Comparison of ENCODE assay signal across 21 cellular contexts in genomic region chr3:33006081-33006480, GRCh38. TPM values are rescaled to one million over a fixed set of nuclear protein-coding genes. Genes with fewer than 3 reads are reported as not detected.
DNase-seq lines count a peak whose midpoint lies in the region; ATAC-seq and TF ChIP-seq lines count a peak whose summit lies in the region.
"Had no signal": no experiment of that assay in that cellular context is flagged by ENCODE, and none has a peak within 500 bp of the region (broad histone marks: within the 10 kb centered on the region; RNA-seq: fewer than 3 reads in every experiment).

No MANE protein-coding gene starts in this region.

- no peaks in the 10 kb centered on the region for H3K27me3 Mint-ChIP-seq in CD4-positive, CD25-positive, alpha-beta regulatory T cell
- peaks cover 9% of the 10 kb centered on the region for H3K27me3 Mint-ChIP-seq in endothelial cell (ENCODE audit: unreplicated experiment)
- H3K27me3 Mint-ChIP-seq: naive thymus-derived CD4-positive, alpha-beta T cell had no signal

- no peaks in the 10 kb centered on the region for H3K27me3 ChIP-seq in CD4-positive, CD25-positive, alpha-beta regulatory T cell (ENCODE audit: control insufficient read depth, insufficient read depth, low read length)
- H3K27me3 ChIP-seq in DND-41 (ENCODE audit: insufficient read depth, low read length, poor library complexity) (no peaks in the 10 kb centered on the region), WERI-Rb-1 (ENCODE audit: insufficient read depth, low read depth, severe bottlenecking) (no peaks in the 10 kb centered on the region)
- H3K27me3 ChIP-seq: testis had no signal

- peaks cover under 1% of the 10 kb centered on the region for H3K36me3 ChIP-seq in CD4-positive, CD25-positive, alpha-beta regulatory T cell (ENCODE audit: control insufficient read depth, insufficient read depth, low read length)
- peaks cover 13% of the 10 kb centered on the region for H3K36me3 ChIP-seq in DND-41 (ENCODE audit: insufficient read depth, low read length)
- no peaks in the 10 kb centered on the region; the same call in 1 of the 2 replicates for H3K36me3 ChIP-seq in WERI-Rb-1

- H3K27ac Mint-ChIP-seq in CD4-positive, CD25-positive, alpha-beta regulatory T cell = peak overlapping the region; percentile 47 to 86 (median 69)
- peak overlapping the region; percentile 31 for H3K27ac Mint-ChIP-seq in endothelial cell (ENCODE audit: unreplicated experiment)
- H3K27ac Mint-ChIP-seq: activated naive CD4-positive, alpha-beta T cell treated with anti-CD3 and anti-CD28 coated beads for 36 hours had no signal

- no peaks in the 10 kb centered on the region for H3K9me3 ChIP-seq in CD4-positive, CD25-positive, alpha-beta regulatory T cell (ENCODE audit: control insufficient read depth in 2 of 2, low read length in 2 of 2)
- H3K9me3 ChIP-seq in DND-41 (ENCODE audit: insufficient read depth, low read length, severe bottlenecking) = no peaks in the 10 kb centered on the region
- no peaks in the 10 kb centered on the region for H3K9me3 ChIP-seq in WERI-Rb-1 (ENCODE audit: severe bottlenecking)
- H3K9me3 ChIP-seq: lower lobe of right lung, testis had no signal

- no peak overlapping the region for H3K4me2 ChIP-seq in DND-41 (ENCODE audit: insufficient read depth, low read length)
- H3K4me2 ChIP-seq: PC-9 had no signal

- peak overlapping the region; percentile 63 to 74 (median 70) for H3K4me3 Mint-ChIP-seq in CD4-positive, CD25-positive, alpha-beta regulatory T cell
- H3K4me3 Mint-ChIP-seq in endothelial cell (ENCODE audit: unreplicated experiment) = peak overlapping the region; percentile 70
- H3K4me3 Mint-ChIP-seq: activated naive CD4-positive, alpha-beta T cell treated with anti-CD3 and anti-CD28 coated beads for 36 hours; naive thymus-derived CD4-positive, alpha-beta T cell had no signal

- peak; percentile 4 for TF ChIP-seq CTCF in DND-41 (IDR thresholded peaks at IDR 0.05; ENCODE audit: borderline replicate concordance, extremely low read depth, low read length, poor library complexity, severe bottlenecking)
- TF ChIP-seq CTCF in WERI-Rb-1 (IDR thresholded peaks at IDR 0.05; ENCODE audit: low read depth, low read length) = peak; percentile 24; the same call in 1 of the 2 replicates
- no peak for TF ChIP-seq CTCF in endothelial cell (IDR thresholded peaks at IDR 0.05; ENCODE audit: unreplicated experiment)

- H3K4me3 ChIP-seq in CD4-positive, CD25-positive, alpha-beta regulatory T cell (ENCODE audit: low read depth, low read length) = peak overlapping the region; percentile 64
- no peak overlapping the region for H3K4me3 ChIP-seq in DND-41 (ENCODE audit: low read depth in 1 of 2, low read length in 2 of 2)
- no peak overlapping the region for H3K4me3 ChIP-seq in WERI-Rb-1 (ENCODE audit: low read depth, low read length)
- H3K4me3 ChIP-seq: GM23248, lower lobe of right lung, PC-9, testis had no signal

- no peak overlapping the region for H3K9ac ChIP-seq in DND-41 (ENCODE audit: low read depth, low read length)
- H3K9ac ChIP-seq: GM23248 had no signal

- peak overlapping the region; percentile 72 for H3K27ac ChIP-seq in CD4-positive, CD25-positive, alpha-beta regulatory T cell (ENCODE audit: insufficient read depth, low read length, poor library complexity, severe bottlenecking)
- H3K27ac ChIP-seq in DND-41 (ENCODE audit: low read length) = no peak overlapping the region
- H3K27ac ChIP-seq in WERI-Rb-1 = no peak overlapping the region
- H3K27ac ChIP-seq: GM23248, lower lobe of right lung, PC-9, testis had no signal

- H3K9me3 Mint-ChIP-seq in CD4-positive, CD25-positive, alpha-beta regulatory T cell = no peaks in the 10 kb centered on the region
- H3K9me3 Mint-ChIP-seq in endothelial cell (ENCODE audit: unreplicated experiment) = peaks cover 3% of the 10 kb centered on the region
- H3K9me3 Mint-ChIP-seq: activated naive CD4-positive, alpha-beta T cell treated with anti-CD3 and anti-CD28 coated beads for 36 hours had no signal

- no peak overlapping the region for H2AFZ ChIP-seq in DND-41 (ENCODE audit: low read depth, low read length)
- H2AFZ ChIP-seq: GM23248, PC-9 had no signal

- peak; percentile 45 to 52 for ATAC-seq in CD4-positive, CD25-positive, alpha-beta regulatory T cell (ENCODE audit: low read depth in 2 of 2)
- ATAC-seq in DND-41 (ENCODE audit: insufficient read depth, low read depth) (no peak), GM21529 (IDR thresholded peaks at IDR 0.05; ENCODE audit: unreplicated experiment) (no peak)
- ATAC-seq: naive thymus-derived CD4-positive, alpha-beta T cell had no signal

- H3K36me3 Mint-ChIP-seq in CD4-positive, CD25-positive, alpha-beta regulatory T cell = peaks cover 19% of the 10 kb centered on the region
- peaks cover 43% of the 10 kb centered on the region for H3K36me3 Mint-ChIP-seq in endothelial cell (ENCODE audit: low read depth, unreplicated experiment)

- no peaks in the 10 kb centered on the region for H3K79me2 ChIP-seq in DND-41 (ENCODE audit: insufficient read depth, low read length)

- peaks cover 36 to 82% (median 49%) of the 10 kb centered on the region in 4 donors for H3K4me1 Mint-ChIP-seq in CD4-positive, CD25-positive, alpha-beta regulatory T cell
- H3K4me1 Mint-ChIP-seq in endothelial cell (ENCODE audit: unreplicated experiment) = peaks cover 35% of the 10 kb centered on the region

- no peaks in the 10 kb centered on the region for H4K20me1 ChIP-seq in DND-41 (ENCODE audit: insufficient read depth, low read length)

- H3K4me1 ChIP-seq in CD4-positive, CD25-positive, alpha-beta regulatory T cell (ENCODE audit: control insufficient read depth, insufficient read depth, low read length, poor library complexity, severe bottlenecking) = peaks cover 63% of the 10 kb centered on the region
- H3K4me1 ChIP-seq in DND-41 (ENCODE audit: insufficient read depth, low read length) = peaks cover 6% of the 10 kb centered on the region
- H3K4me1 ChIP-seq: testis had no signal

- peak; percentile 43 to 61 (median 43) for DNase-seq in CD4-positive, CD25-positive, alpha-beta regulatory T cell
- DNase-seq in DND-41 (no peak), WERI-Rb-1 (no peak), endothelial cell (ENCODE audit: low spot score) (no peak), AML-193 (lab: John Stamatoyannopoulos, UW) (no peak), NCI-H345 (lab: John Stamatoyannopoulos, UW) (no peak)
- DNase-seq: activated naive CD4-positive, alpha-beta T cell treated with anti-CD3 and anti-CD28 coated beads for 36 hours; cortex of kidney; GM23248; KBM-7; lower lobe of right lung; naive thymus-derived CD4-positive, alpha-beta T cell; NCI-H1048; NCI-H2081 treated with DMSO at 0.1 percent for 48 hours; NCI-H526 treated with DMSO at 0.1 percent for 48 hours; PC-9; posterior cingulate gyrus; stimulated activated CD4-positive, alpha-beta T cell treated with anti-CD3 and anti-CD28 coated beads, Interleukin-2, amount 100 ng/mL, for 48 hours; testis had no signal

RNA-seq across cellular contexts. Expression of gene CCR4, which starts 54.6 kb away (rescaled TPM):
- 366 TPM for total RNA-seq in CD4-positive, CD25-positive, alpha-beta regulatory T cell
- polyA plus RNA-seq in CD4-positive, CD25-positive, alpha-beta regulatory T cell = 100 to 1,000 TPM in 1 of 4 donors, 10 to 100 TPM in 3; 80.8 to 109 (median 93.6) TPM
- total RNA-seq in endothelial cell (ENCODE audit: unreplicated experiment) = 0.08 TPM
- total RNA-seq: GM23248, PC-9, skeletal muscle tissue had no signal
- polyA plus RNA-seq: GM23248 had no signal

Comparison
In these comparisons a context has a peak if more than half of its experiments do, and no peak if none do; other contexts are left out.
1. ATAC-seq: peak in CD4-positive, CD25-positive, alpha-beta regulatory T cell (2 of 2); none in DND-41 (single experiment) and GM21529 (single experiment).
2. DNase-seq: peak in CD4-positive, CD25-positive, alpha-beta regulatory T cell (3 of 3); none in DND-41 (single experiment), WERI-Rb-1 (single experiment), endothelial cell (single experiment), AML-193 (0 of 2) and NCI-H345 (single experiment).
3. RNA of gene CCR4, which starts 54.6 kb away (total RNA-seq): 366 TPM in CD4-positive, CD25-positive, alpha-beta regulatory T cell (single experiment); 0.08 TPM in endothelial cell (single experiment); every median in the first group is over 100 times any median in the second.